In genomic region chr5:145403959-145404358, GRCh38 we compare ENCODE assay signal across 24 cellular contexts.
"Had no signal": no experiment of that assay in that cellular context is flagged by ENCODE, and none has a peak within 500 bp of the region (broad histone marks: within the 10 kb centered on the region; RNA-seq: fewer than 3 reads in every experiment).

No MANE protein-coding gene starts in this region.

- H3K4me2 ChIP-seq: neural progenitor cell had no signal

- H3K27me3 ChIP-seq: neural progenitor cell, ovary, right lobe of liver, sigmoid colon, stomach, thyroid gland, tibial nerve, upper lobe of left lung, vagina had no signal

- H3K79me2 ChIP-seq: parathyroid adenoma had no signal

- H3K4me3 ChIP-seq: neural progenitor cell, ovary, psoas muscle, right lobe of liver, sigmoid colon, stomach, thoracic aorta, thyroid gland, tibial nerve, upper lobe of left lung, vagina had no signal

- DNase-seq: occipital lobe; ovary; posterior cingulate gyrus; psoas muscle; right cardiac atrium; right lobe of liver; sigmoid colon; small intestine; stimulated activated CD4-positive, alpha-beta T cell treated with anti-CD3 and anti-CD28 coated beads, Interleukin-15, amount 100 ng/mL, for 24 hours; stimulated activated CD4-positive, alpha-beta T cell treated with anti-CD3 and anti-CD28 coated beads, Interleukin-2, amount 100 ng/mL, for 24 hours; stimulated activated CD4-positive, alpha-beta T cell treated with anti-CD3 and anti-CD28 coated beads, Interleukin-2, amount 100 ng/mL, for 48 hours; stimulated activated CD4-positive, alpha-beta T cell treated with anti-CD3 and anti-CD28 coated beads, Interleukin-4, amount 100 ng/mL, for 24 hours; stimulated activated naive B cell treated with anti-CD40 and anti-IgM and Interleukin-4, amounts not matched to agents 10 μg/mL and 1 μg/mL and 100 μg/mL, for 72 hours; stimulated activated naive CD4-positive, alpha-beta T cell treated with Interleukin-2 at 50 U/mL for 16 hours; stomach; thyroid gland; trophoblast cell; upper lobe of left lung had no signal

- H3K9me3 ChIP-seq: psoas muscle, right lobe of liver, thyroid gland, vagina had no signal

- H3K4me1 ChIP-seq: neural progenitor cell, parathyroid adenoma, psoas muscle, right lobe of liver, sigmoid colon, stomach, thyroid gland, tibial nerve, upper lobe of left lung, vagina had no signal

- H3K27ac ChIP-seq: neural progenitor cell, ovary, parathyroid adenoma, psoas muscle, right lobe of liver, sigmoid colon, stomach, thoracic aorta, thyroid gland, tibial nerve, upper lobe of left lung, vagina had no signal

- H3K9ac ChIP-seq: neural progenitor cell, parathyroid adenoma had no signal

- H3K36me3 ChIP-seq: neural progenitor cell, ovary, right lobe of liver, sigmoid colon, stomach, thoracic aorta, thyroid gland, upper lobe of left lung, vagina had no signal

- H2AFZ ChIP-seq: neural progenitor cell, parathyroid adenoma had no signal

- ATAC-seq: psoas muscle; right cardiac atrium; right lobe of liver; stimulated activated effector memory CD8-positive, alpha-beta T cell treated with anti-CD3 and anti-CD28 coated beads, Interleukin-12 subunit alpha, Interleukin-12 subunit beta, amount 100 ng/mL, for 72 hours; stimulated activated naive B cell treated with anti-CD40 and anti-IgM and Interleukin-4, amounts not matched to agents 10 μg/mL and 1 μg/mL and 100 μg/mL, for 72 hours had no signal
